In genomic region chr2:24591-24990, GRCh38 we compare ENCODE assay signal across 3 cellular contexts. TPM values are rescaled to one million over a fixed set of nuclear protein-coding genes. Genes with fewer than 3 reads are reported as not detected.
"Had no signal": no experiment of that assay in that cellular context is flagged by ENCODE, and none has a peak within 500 bp of the region (broad histone marks: within the 10 kb centered on the region; RNA-seq: fewer than 3 reads in every experiment).

No MANE protein-coding gene starts in this region.

RNA-seq across cellular contexts. Expression of gene FAM110C, which starts 21.7 kb away (rescaled TPM):
- total RNA-seq: endothelial cell of umbilical vein, fibroblast of lung, fibroblast of villous mesenchyme had no signal
- polyA plus RNA-seq: endothelial cell of umbilical vein, fibroblast of lung had no signal
